9 cellular contexts compared by ENCODE assay signal in the genomic region with DNA sequence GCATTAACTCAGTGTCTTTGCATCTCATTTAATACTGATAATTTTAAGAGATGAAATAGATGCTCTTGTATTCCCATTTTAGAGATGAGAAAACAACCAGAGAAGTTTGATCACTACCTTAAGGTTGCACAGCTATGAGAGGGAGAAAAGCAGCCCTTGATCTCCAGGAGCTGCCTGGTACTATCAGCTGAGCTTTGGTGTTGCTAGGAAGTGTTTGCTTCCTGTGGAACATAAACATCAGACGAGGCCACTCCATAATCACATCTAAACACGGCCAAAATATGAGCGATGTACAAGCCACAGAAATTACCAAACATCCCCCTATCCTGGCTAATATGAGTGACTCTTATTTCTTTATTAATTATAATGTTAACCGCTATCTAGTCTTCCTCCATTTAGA. TPM values are rescaled to one million over a fixed set of nuclear protein-coding genes. Genes with fewer than 3 reads are reported as not detected.
DNase-seq lines count a peak whose midpoint lies in the region; ATAC-seq and TF ChIP-seq lines count a peak whose summit lies in the region.
"Had no signal": no experiment of that assay in that cellular context is flagged by ENCODE, and none has a peak within 500 bp of the region (broad histone marks: within the 10 kb centered on the region; RNA-seq: fewer than 3 reads in every experiment).

No MANE protein-coding gene starts in this region.

- H3K4me3 Mint-ChIP-seq in GM23338 = peak overlapping the region; percentile 35; the same call in 2 of the 3 replicates
- H3K4me3 Mint-ChIP-seq in effector memory CD8-positive, alpha-beta T cell = peak overlapping the region; percentile 93 to 96

- intact Hi-C loops in PC-9 (cut with micrococcal nuclease; ENCODE audit: unreplicated experiment) = loop anchor here (1.0 to 10.0 kb wide), 2 partner anchors 12 to 639 kb away; a partner anchor contains a TSS
- intact Hi-C loops in body of pancreas (cut with DNase I) = no loop called here

- ATAC-seq in GM23338 (no peak), body of pancreas (no peak)
- no peak for ATAC-seq in effector memory CD8-positive, alpha-beta T cell (replicated peaks)

- H3K4me3 ChIP-seq in GM23338 = peak overlapping the region; percentile 95
- peak overlapping the region; percentile 74 for H3K4me3 ChIP-seq in PC-9
- peak overlapping the region; percentile 89 for H3K4me3 ChIP-seq in rectal smooth muscle tissue (ENCODE audit: low read length)
- H3K4me3 ChIP-seq in body of pancreas = no peak overlapping the region

- H3K9me3 ChIP-seq in PC-9 (ENCODE audit: insufficient read depth, low read depth) = no peaks in the 10 kb centered on the region
- H3K9me3 ChIP-seq in body of pancreas = no peaks in the 10 kb centered on the region

- H3K27ac ChIP-seq in GM23338 (ENCODE audit: low read depth) = no peak overlapping the region
- no peak overlapping the region for H3K27ac ChIP-seq in PC-9
- no peak overlapping the region for H3K27ac ChIP-seq in rectal smooth muscle tissue (ENCODE audit: low read depth, low read length)
- no peak overlapping the region for H3K27ac ChIP-seq in body of pancreas

- H3K4me2 ChIP-seq in GM23338 (peak overlapping the region; percentile 98), PC-9 (peak overlapping the region; percentile 77)

- H3K27ac Mint-ChIP-seq in GM23338 = no peak overlapping the region
- peak overlapping the region; percentile 93 to 94 for H3K27ac Mint-ChIP-seq in effector memory CD8-positive, alpha-beta T cell

- DNase-seq in GM23338 (ENCODE audit: low spot score) = no peak
- no peak for DNase-seq in PC-9
- DNase-seq in effector memory CD8-positive, alpha-beta T cell = no peak
- DNase-seq in NCI-H1694 (lab: John Stamatoyannopoulos, UW) = no peak
- no peak for DNase-seq in NCI-H82 treated with DMSO at 0.1 percent for 48 hours (lab: John Stamatoyannopoulos, UW; ENCODE audit: unreplicated experiment)
- no peak for DNase-seq in body of pancreas
- no peak for DNase-seq in amygdala (lab: John Stamatoyannopoulos, UW)

- CTCF ChIA-PET in PC-9 (lab: Charles Lee) = no interaction called here

- H2AFZ ChIP-seq in GM23338 (0 out of 2 replicates have a peak overlapping the region, but pooled peaks have one; percentile 0), PC-9 (peak overlapping the region; percentile 91)

- TF ChIP-seq POLR2A in body of pancreas (IDR thresholded peaks at IDR 0.05) = no peak

- peaks cover 9% of the 10 kb centered on the region for H3K27me3 Mint-ChIP-seq in GM23338 (ENCODE audit: insufficient read depth, low read depth, poor library complexity)
- no peaks in the 10 kb centered on the region for H3K27me3 Mint-ChIP-seq in effector memory CD8-positive, alpha-beta T cell

- H3K79me2 ChIP-seq in GM23338 (replicated peaks; ENCODE audit: insufficient read depth) = peaks cover 47% of the 10 kb centered on the region
- peaks cover 31% of the 10 kb centered on the region for H3K79me2 ChIP-seq in PC-9 (ENCODE audit: low read depth)

- 33 to 36% methylated on average over 4 of the region's 4 CpGs for WGBS in body of pancreas, 2 donors

- TF ChIP-seq CTCF in GM23338 (conservative IDR thresholded peaks at IDR 0.05; ENCODE audit: low read depth in 2 of 2) = no peak
- no peak for TF ChIP-seq CTCF in PC-9 (conservative IDR thresholded peaks at IDR 0.05)
- TF ChIP-seq CTCF in body of pancreas (IDR thresholded peaks at IDR 0.05) = no peak

- peaks cover 3% of the 10 kb centered on the region; the same call in 1 of the 3 replicates for H3K9me3 Mint-ChIP-seq in GM23338
- H3K9me3 Mint-ChIP-seq in effector memory CD8-positive, alpha-beta T cell = no peaks in the 10 kb centered on the region

- no peaks in the 10 kb centered on the region for H3K36me3 ChIP-seq in GM23338 (ENCODE audit: insufficient read depth)
- no peaks in the 10 kb centered on the region for H3K36me3 ChIP-seq in PC-9 (ENCODE audit: low read depth)
- H3K36me3 ChIP-seq in rectal smooth muscle tissue (ENCODE audit: control insufficient read depth, insufficient read depth, low read length) = no peaks in the 10 kb centered on the region
- no peaks in the 10 kb centered on the region for H3K36me3 ChIP-seq in body of pancreas (replicated peaks in 1 of 2; ENCODE audit: insufficient read depth in 1 of 2, low read depth in 2 of 2)

- BruUV-seq in PC-9 (replicated peaks; lab: Mats Ljungman, UMichigan) = no TSS peak

- H3F3A ChIP-seq in GM23338 (replicated peaks; ENCODE audit: low read depth) (no peaks in the 10 kb centered on the region), PC-9 (ENCODE audit: insufficient read depth, low read depth) (peaks cover 46% of the 10 kb centered on the region)

- no peaks in the 10 kb centered on the region for H3K9me2 ChIP-seq in GM23338 (ENCODE audit: insufficient read depth)
- no peaks in the 10 kb centered on the region for H3K9me2 ChIP-seq in PC-9 (ENCODE audit: insufficient read depth)

- H3K36me3 Mint-ChIP-seq in GM23338 (ENCODE audit: low read depth) = peaks cover 12% of the 10 kb centered on the region
- peaks cover 7% of the 10 kb centered on the region for H3K36me3 Mint-ChIP-seq in effector memory CD8-positive, alpha-beta T cell (ENCODE audit: insufficient read depth)

- POLR2A ChIA-PET in PC-9 (lab: Charles Lee; ENCODE audit: unreplicated experiment) = no interaction called here

- H4K20me1 ChIP-seq in GM23338 (replicated peaks; ENCODE audit: insufficient read depth) (peaks cover 10% of the 10 kb centered on the region; the same call in 1 of the 2 replicates), PC-9 (ENCODE audit: insufficient read depth) (no peaks in the 10 kb centered on the region)

- H3K4me1 ChIP-seq in GM23338 (ENCODE audit: insufficient read depth) (peaks cover 54% of the 10 kb centered on the region), PC-9 (replicated peaks; ENCODE audit: insufficient read depth) (peaks cover 47% of the 10 kb centered on the region), rectal smooth muscle tissue (ENCODE audit: control insufficient read depth, insufficient read depth, low read length) (no peaks in the 10 kb centered on the region), body of pancreas (peaks cover 33% of the 10 kb centered on the region)

- no peaks in the 10 kb centered on the region for H3K27me3 ChIP-seq in GM23338 (ENCODE audit: insufficient read depth)
- H3K27me3 ChIP-seq in PC-9 (ENCODE audit: insufficient read depth, low read depth) = no peaks in the 10 kb centered on the region
- H3K27me3 ChIP-seq in rectal smooth muscle tissue (ENCODE audit: control insufficient read depth, insufficient read depth, low read length) = no peaks in the 10 kb centered on the region
- H3K27me3 ChIP-seq in body of pancreas = no peaks in the 10 kb centered on the region
- H3K27me3 ChIP-seq: foreskin keratinocyte had no signal

- H3K4me1 Mint-ChIP-seq in GM23338 = peaks cover 46% of the 10 kb centered on the region
- H3K4me1 Mint-ChIP-seq in effector memory CD8-positive, alpha-beta T cell (ENCODE audit: low read depth in 2 of 2) = peaks cover 36% of the 10 kb centered on the region in 2 donors

- H3K9ac ChIP-seq in rectal smooth muscle tissue (ENCODE audit: low read length) = no peak overlapping the region

TF ChIP-seq in GM23338, 12 proteins besides CTCF, POLR2A, EP300 and RAD21:
- TF ChIP-seq JUNB (IDR thresholded peaks at IDR 0.05; ENCODE audit: unreplicated experiment) (no peak), NANOG (IDR thresholded peaks at IDR 0.05; ENCODE audit: borderline replicate concordance) (no peak), EZH2phosphoT487 (IDR thresholded peaks at IDR 0.05; ENCODE audit: unreplicated experiment) (no peak), STAT1 (IDR thresholded peaks at IDR 0.05; ENCODE audit: unreplicated experiment) (no peak)
- TF ChIP-seq, protein P1, sequence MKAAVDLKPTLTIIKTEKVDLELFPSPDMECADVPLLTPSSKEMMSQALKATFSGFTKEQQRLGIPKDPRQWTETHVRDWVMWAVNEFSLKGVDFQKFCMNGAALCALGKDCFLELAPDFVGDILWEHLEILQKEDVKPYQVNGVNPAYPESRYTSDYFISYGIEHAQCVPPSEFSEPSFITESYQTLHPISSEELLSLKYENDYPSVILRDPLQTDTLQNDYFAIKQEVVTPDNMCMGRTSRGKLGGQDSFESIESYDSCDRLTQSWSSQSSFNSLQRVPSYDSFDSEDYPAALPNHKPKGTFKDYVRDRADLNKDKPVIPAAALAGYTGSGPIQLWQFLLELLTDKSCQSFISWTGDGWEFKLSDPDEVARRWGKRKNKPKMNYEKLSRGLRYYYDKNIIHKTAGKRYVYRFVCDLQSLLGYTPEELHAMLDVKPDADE (IDR thresholded peaks at IDR 0.05) = no peak

RNA-seq across cellular contexts. Expression of a gene that starts 0.6 kb away (rescaled TPM):
- 103 and 127 TPM in 2 replicates for total RNA-seq in GM23338 (2014; rRNA removed; shearing (Covaris generic))
- polyA plus RNA-seq in GM23338 (2016; fragmentation: Nextera tagmentation; extraction: Ambion mirVana) = 45.7 and 54.5 TPM in 2 replicates
- total RNA-seq in PC-9 (2021) (81.9 and 84.4 TPM in 2 replicates), body of pancreas (10 to 100 TPM; 18.9 to 71.5 TPM)

RNA-seq across cellular contexts. Expression of a gene that starts 11.5 kb away (rescaled TPM):
- total RNA-seq in GM23338 (2014; rRNA removed; shearing (Covaris generic)) = 55.8 and 68.2 TPM in 2 replicates
- 38.4 and 40.4 TPM in 2 replicates for polyA plus RNA-seq in GM23338 (2016; fragmentation: Nextera tagmentation; extraction: Ambion mirVana)
- 66.4 and 76.6 TPM in 2 replicates for total RNA-seq in PC-9 (2021)
- total RNA-seq in body of pancreas = 10 to 100 TPM; 11.5 to 21.0 TPM

Comparison
In these comparisons a context has a peak if more than half of its experiments do, and no peak if none do; other contexts are left out.
1. H3K4me3 ChIP-seq: peak in GM23338 (single experiment), PC-9 (single experiment) and rectal smooth muscle tissue (single experiment); none in body of pancreas (0 of 2).